8 cellular contexts compared by ENCODE assay signal in the genomic region with DNA sequence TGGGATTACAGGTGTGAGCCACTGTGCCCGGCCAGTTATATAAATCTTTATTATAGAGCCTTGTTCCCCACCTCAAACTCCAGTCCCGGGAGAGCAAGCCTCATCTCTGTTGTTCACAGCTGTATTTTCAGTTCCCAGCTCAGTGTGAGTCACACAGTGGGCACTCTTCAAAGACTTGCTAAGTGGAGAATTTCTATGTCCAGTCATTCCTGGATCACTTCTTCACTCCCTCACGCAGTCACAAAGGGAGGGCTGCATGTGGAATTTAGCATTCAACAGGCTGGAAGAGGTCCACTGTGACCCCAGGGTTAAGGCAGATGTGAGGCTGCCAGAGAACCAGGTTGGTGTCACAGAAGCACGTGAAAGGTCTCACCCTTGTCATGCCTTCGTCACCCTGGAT. TPM values are rescaled to one million over a fixed set of nuclear protein-coding genes. Genes with fewer than 3 reads are reported as not detected.
DNase-seq lines count a peak whose midpoint lies in the region; ATAC-seq and TF ChIP-seq lines count a peak whose summit lies in the region.
"Not testable (repeated sequence)": the region's sequence is repeated elsewhere in the genome, so short reads cannot be mapped to it uniquely, and the experiment has no call there.

No MANE protein-coding gene starts in this region.

- H3K9me3 Mint-ChIP-seq in stimulated activated effector memory CD8-positive, alpha-beta T cell treated with anti-CD3 and anti-CD28 coated beads, Interleukin-12 subunit alpha, Interleukin-12 subunit beta, amount 100 ng/mL, for 72 hours: not testable (repeated sequence)

- not testable (repeated sequence) for H3K36me3 ChIP-seq in RWPE2 (ENCODE audit: low read depth); adipocyte (ENCODE audit: control insufficient read depth, insufficient read depth, low read length, severe bottlenecking); left lung

- H3K27ac Mint-ChIP-seq in stimulated activated effector memory CD8-positive, alpha-beta T cell treated with anti-CD3 and anti-CD28 coated beads, Interleukin-12 subunit alpha, Interleukin-12 subunit beta, amount 100 ng/mL, for 72 hours: not testable (repeated sequence)

- intact Hi-C loops in left lung (cut with DNase I): not testable (repeated sequence)

- not testable (repeated sequence) for H3K27me3 ChIP-seq in RWPE2 (ENCODE audit: insufficient read depth, poor library complexity, severe bottlenecking); adipocyte (replicated peaks; ENCODE audit: control insufficient read depth, insufficient read depth, low read length); left lung

- H3K27ac ChIP-seq in RWPE2 (ENCODE audit: poor library complexity, severe bottlenecking); left lung: not testable (repeated sequence)

- ATAC-seq in RWPE2 (ENCODE audit: low read depth): peak; percentile 58; the same call in 2 of the 3 replicates
- ATAC-seq in left lung: peak; percentile 62
- ATAC-seq in stimulated activated effector memory CD8-positive, alpha-beta T cell treated with anti-CD3 and anti-CD28 coated beads, Interleukin-12 subunit alpha, Interleukin-12 subunit beta, amount 100 ng/mL, for 72 hours: peak; percentile 60

- H3K9me3 ChIP-seq in RWPE2 (ENCODE audit: severe bottlenecking); adipocyte (ENCODE audit: control insufficient read depth, low read length); left lung: not testable (repeated sequence)

- H3K4me3 Mint-ChIP-seq in stimulated activated effector memory CD8-positive, alpha-beta T cell treated with anti-CD3 and anti-CD28 coated beads, Interleukin-12 subunit alpha, Interleukin-12 subunit beta, amount 100 ng/mL, for 72 hours: not testable (repeated sequence)

- peak; percentile 46 for DNase-seq in AG20443 (ENCODE audit: low spot score)
- peak; percentile 3 for DNase-seq in GM20000 (ENCODE audit: low spot score)
- DNase-seq in HT1080 (ENCODE audit: low read depth): peak; percentile 79
- DNase-seq in RWPE2 (ENCODE audit: low spot score); left lung; stimulated activated effector memory CD8-positive, alpha-beta T cell treated with anti-CD3 and anti-CD28 coated beads, Interleukin-12 subunit alpha, Interleukin-12 subunit beta, amount 100 ng/mL, for 72 hours (ENCODE audit: low spot score in 2 of 2): not testable (repeated sequence)
- peak; percentile 2 for DNase-seq in adipocyte (ENCODE audit: low read depth)
- DNase-seq in fibroblast of gingiva (ENCODE audit: low read depth): peak; percentile 21

- not testable (repeated sequence) for H3K4me3 ChIP-seq in RWPE2 (ENCODE audit: severe bottlenecking); adipocyte (ENCODE audit: low read length); left lung

- not testable (repeated sequence) for H3K36me3 Mint-ChIP-seq in stimulated activated effector memory CD8-positive, alpha-beta T cell treated with anti-CD3 and anti-CD28 coated beads, Interleukin-12 subunit alpha, Interleukin-12 subunit beta, amount 100 ng/mL, for 72 hours

- not testable (repeated sequence) for H3K4me1 ChIP-seq in RWPE2 (ENCODE audit: insufficient read depth, poor library complexity, severe bottlenecking); adipocyte (ENCODE audit: control insufficient read depth, insufficient read depth, low read length); left lung

- TF ChIP-seq CTCF in GM20000 (IDR thresholded peaks at IDR 0.05; ENCODE audit: extremely low read depth, missing control alignments); RWPE2 (IDR thresholded peaks at IDR 0.05; ENCODE audit: poor library complexity, severe bottlenecking); left lung (IDR thresholded peaks at IDR 0.05): not testable (repeated sequence)

- H3K9ac ChIP-seq in adipocyte (ENCODE audit: low read length): not testable (repeated sequence)

- not testable (repeated sequence) for H3K4me1 Mint-ChIP-seq in stimulated activated effector memory CD8-positive, alpha-beta T cell treated with anti-CD3 and anti-CD28 coated beads, Interleukin-12 subunit alpha, Interleukin-12 subunit beta, amount 100 ng/mL, for 72 hours

RNA-seq across cellular contexts. Expression of gene NOMO2, which starts 33.0 kb away (rescaled TPM):
- total RNA-seq in HT1080 (2014; rRNA removed; shearing (Covaris generic)): 96.3 and 101 TPM in 2 replicates
- polyA plus RNA-seq in HT1080 (2015; cell fraction: cytosol; rRNA removed): 81.9 and 92.2 TPM in 2 replicates
- polyA plus RNA-seq in HT1080 (2015; cell fraction: nucleus; rRNA removed): 245 and 284 TPM in 2 replicates
- total RNA-seq in left lung: 100 to 1,000 TPM; 112 to 162 TPM
